In genomic region chr14:35122696-35123387, GRCh38 we compare ENCODE assay signal across 1 cellular context.
A peak's percentile ranks its signal among the peaks of the same experiment; 100 is the strongest.
TF ChIP-seq lines count a peak whose summit lies in the region.

No MANE protein-coding gene starts in this region.

TF ChIP-seq in GM12878, 131 proteins besides CTCF, POLR2A, EP300 and RAD21 (continued from another document):
- TF ChIP-seq BCL3 (IDR thresholded peaks at IDR 0.05; ENCODE audit: borderline replicate concordance, insufficient read depth, low read depth, low read length, poor library complexity, severe bottlenecking), result peak; percentile 27
- no peak for TF ChIP-seq POU2F2 (IDR thresholded peaks at IDR 0.05; ENCODE audit: borderline replicate concordance, low read depth, low read length)
- peak; percentile 86 for TF ChIP-seq RUNX3 (IDR thresholded peaks at IDR 0.05; ENCODE audit: low read length)
- peak; percentile 15; the same call in 1 of the 2 replicates for TF ChIP-seq SIN3A (IDR thresholded peaks at IDR 0.05; ENCODE audit: low read depth, low read length)
- peak; percentile 83 for TF ChIP-seq CBFB (IDR thresholded peaks at IDR 0.05; ENCODE audit: low read depth)
- no peak; the same call in 1 of the 2 replicates for TF ChIP-seq SREBF2 (IDR thresholded peaks at IDR 0.05; ENCODE audit: low read length)
- TF ChIP-seq IKZF2 (IDR thresholded peaks at IDR 0.05), result 0 out of 4 replicates have a peak, but pooled peaks of 1 of the 2 experiments have one; percentile 49
- TF ChIP-seq YY1 (IDR thresholded peaks at IDR 0.05; ENCODE audit: low read depth, low read length), result no peak
- TF ChIP-seq MXI1 (IDR thresholded peaks at IDR 0.05; ENCODE audit: low read depth, low read length), result 0 out of 2 replicates have a peak, but pooled peaks have one; percentile 38
- TF ChIP-seq, protein P1, sequence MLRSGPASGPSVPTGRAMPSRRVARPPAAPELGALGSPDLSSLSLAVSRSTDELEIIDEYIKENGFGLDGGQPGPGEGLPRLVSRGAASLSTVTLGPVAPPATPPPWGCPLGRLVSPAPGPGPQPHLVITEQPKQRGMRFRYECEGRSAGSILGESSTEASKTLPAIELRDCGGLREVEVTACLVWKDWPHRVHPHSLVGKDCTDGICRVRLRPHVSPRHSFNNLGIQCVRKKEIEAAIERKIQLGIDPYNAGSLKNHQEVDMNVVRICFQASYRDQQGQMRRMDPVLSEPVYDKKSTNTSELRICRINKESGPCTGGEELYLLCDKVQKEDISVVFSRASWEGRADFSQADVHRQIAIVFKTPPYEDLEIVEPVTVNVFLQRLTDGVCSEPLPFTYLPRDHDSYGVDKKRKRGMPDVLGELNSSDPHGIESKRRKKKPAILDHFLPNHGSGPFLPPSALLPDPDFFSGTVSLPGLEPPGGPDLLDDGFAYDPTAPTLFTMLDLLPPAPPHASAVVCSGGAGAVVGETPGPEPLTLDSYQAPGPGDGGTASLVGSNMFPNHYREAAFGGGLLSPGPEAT (IDR thresholded peaks at IDR 0.05; ENCODE audit: low read depth), result peak; percentile 34; the same call in 1 of the 2 replicates
- peak; percentile 71 for TF ChIP-seq HDGF (IDR thresholded peaks at IDR 0.05)
- TF ChIP-seq EGR1 (IDR thresholded peaks at IDR 0.05; ENCODE audit: borderline replicate concordance in 1 of 2, low read depth in 2 of 2, low read length in 2 of 2), result no peak
- 0 out of 2 replicates have a peak, but pooled peaks have one; percentile 55 for TF ChIP-seq MAX (IDR thresholded peaks at IDR 0.05; ENCODE audit: low read depth, low read length)
- no peak for TF ChIP-seq CREM (IDR thresholded peaks at IDR 0.05; ENCODE audit: low read depth)
- no peak for TF ChIP-seq NR2F1 (conservative IDR thresholded peaks at IDR 0.05)
- TF ChIP-seq STAT1 (conservative IDR thresholded peaks at IDR 0.05), result no peak
- TF ChIP-seq, protein P2, sequence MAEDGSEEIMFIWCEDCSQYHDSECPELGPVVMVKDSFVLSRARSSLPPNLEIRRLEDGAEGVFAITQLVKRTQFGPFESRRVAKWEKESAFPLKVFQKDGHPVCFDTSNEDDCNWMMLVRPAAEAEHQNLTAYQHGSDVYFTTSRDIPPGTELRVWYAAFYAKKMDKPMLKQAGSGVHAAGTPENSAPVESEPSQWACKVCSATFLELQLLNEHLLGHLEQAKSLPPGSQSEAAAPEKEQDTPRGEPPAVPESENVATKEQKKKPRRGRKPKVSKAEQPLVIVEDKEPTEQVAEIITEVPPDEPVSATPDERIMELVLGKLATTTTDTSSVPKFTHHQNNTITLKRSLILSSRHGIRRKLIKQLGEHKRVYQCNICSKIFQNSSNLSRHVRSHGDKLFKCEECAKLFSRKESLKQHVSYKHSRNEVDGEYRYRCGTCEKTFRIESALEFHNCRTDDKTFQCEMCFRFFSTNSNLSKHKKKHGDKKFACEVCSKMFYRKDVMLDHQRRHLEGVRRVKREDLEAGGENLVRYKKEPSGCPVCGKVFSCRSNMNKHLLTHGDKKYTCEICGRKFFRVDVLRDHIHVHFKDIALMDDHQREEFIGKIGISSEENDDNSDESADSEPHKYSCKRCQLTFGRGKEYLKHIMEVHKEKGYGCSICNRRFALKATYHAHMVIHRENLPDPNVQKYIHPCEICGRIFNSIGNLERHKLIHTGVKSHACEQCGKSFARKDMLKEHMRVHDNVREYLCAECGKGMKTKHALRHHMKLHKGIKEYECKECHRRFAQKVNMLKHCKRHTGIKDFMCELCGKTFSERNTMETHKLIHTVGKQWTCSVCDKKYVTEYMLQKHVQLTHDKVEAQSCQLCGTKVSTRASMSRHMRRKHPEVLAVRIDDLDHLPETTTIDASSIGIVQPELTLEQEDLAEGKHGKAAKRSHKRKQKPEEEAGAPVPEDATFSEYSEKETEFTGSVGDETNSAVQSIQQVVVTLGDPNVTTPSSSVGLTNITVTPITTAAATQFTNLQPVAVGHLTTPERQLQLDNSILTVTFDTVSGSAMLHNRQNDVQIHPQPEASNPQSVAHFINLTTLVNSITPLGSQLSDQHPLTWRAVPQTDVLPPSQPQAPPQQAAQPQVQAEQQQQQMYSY (CRISPR knock-in tag; IDR thresholded peaks at IDR 0.05), result no peak
- no peak for TF ChIP-seq CHD1 (IDR thresholded peaks at IDR 0.05; ENCODE audit: low read depth, low read length)
- TF ChIP-seq POLR2AphosphoS5 (IDR thresholded peaks at IDR 0.05; ENCODE audit: low read length), result no peak
- 0 out of 2 replicates have a peak, but pooled peaks have one; percentile 20 for TF ChIP-seq PKNOX1 (IDR thresholded peaks at IDR 0.05)
- TF ChIP-seq MLLT1 (IDR thresholded peaks at IDR 0.05), result peak; percentile 71
- TF ChIP-seq BHLHE40 (IDR thresholded peaks at IDR 0.05; ENCODE audit: borderline replicate concordance in 1 of 2, low read depth in 2 of 2, low read length in 1 of 2), result no peak; a peak in 1 of 4 replicates
- TF ChIP-seq ZNF687 (IDR thresholded peaks at IDR 0.05), result no peak
- no peak for TF ChIP-seq NRF1 (conservative IDR thresholded peaks at IDR 0.05; ENCODE audit: low read depth, low read length)
- TF ChIP-seq SMC3 (IDR thresholded peaks at IDR 0.05; ENCODE audit: borderline replicate concordance, low read length), result no peak
- no peak for TF ChIP-seq JUND (IDR thresholded peaks at IDR 0.05; ENCODE audit: low read depth, low read length)
